ENCODE assay signal across 8 cellular contexts in genomic region chr1:213211201-213211600, GRCh38.
"Had no signal": no experiment of that assay in that cellular context is flagged by ENCODE, and none has a peak within 500 bp of the region (broad histone marks: within the 10 kb centered on the region; RNA-seq: fewer than 3 reads in every experiment).

No MANE protein-coding gene starts in this region.

- H2AFZ ChIP-seq: GM23248, GM23338 had no signal

- ATAC-seq: GM23338, HCT116 had no signal

- DNase-seq: GM23248, GOT3, H7, H9, HCEC 1CT, HFFc6 had no signal

- H3K27ac ChIP-seq: GM23248 had no signal

- H3K9ac ChIP-seq: GM23248 had no signal

- H3K4me2 ChIP-seq: GM23338 had no signal

- H3K4me3 ChIP-seq: GM23248, GM23338 had no signal
